ENCODE assay signal across 1 cellular context in the genomic region with DNA sequence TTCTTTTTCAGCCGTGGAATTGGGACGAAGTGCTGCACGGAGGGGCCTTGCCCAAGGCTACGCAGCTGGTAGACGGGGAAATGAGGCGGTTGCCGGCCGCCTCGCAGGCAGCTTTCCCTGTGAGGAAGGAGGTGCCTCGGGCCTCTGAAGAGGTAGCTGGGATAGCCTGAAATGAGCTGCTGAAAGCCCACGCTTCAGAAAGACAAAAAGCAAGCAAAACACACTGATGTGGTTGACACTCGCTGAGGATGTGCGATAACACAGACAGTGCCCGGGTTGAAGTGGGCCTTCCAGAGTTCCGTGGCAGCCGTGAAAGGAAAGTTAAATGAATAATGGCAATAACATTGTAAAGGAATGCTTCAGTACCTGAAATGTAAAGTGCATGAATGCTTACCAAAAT.
TF ChIP-seq lines count a peak whose summit lies in the region.

No MANE protein-coding gene starts in this region.

TF ChIP-seq in GM23338, 12 proteins besides CTCF, POLR2A, EP300 and RAD21 (continued from another document):
- TF ChIP-seq, protein P1, sequence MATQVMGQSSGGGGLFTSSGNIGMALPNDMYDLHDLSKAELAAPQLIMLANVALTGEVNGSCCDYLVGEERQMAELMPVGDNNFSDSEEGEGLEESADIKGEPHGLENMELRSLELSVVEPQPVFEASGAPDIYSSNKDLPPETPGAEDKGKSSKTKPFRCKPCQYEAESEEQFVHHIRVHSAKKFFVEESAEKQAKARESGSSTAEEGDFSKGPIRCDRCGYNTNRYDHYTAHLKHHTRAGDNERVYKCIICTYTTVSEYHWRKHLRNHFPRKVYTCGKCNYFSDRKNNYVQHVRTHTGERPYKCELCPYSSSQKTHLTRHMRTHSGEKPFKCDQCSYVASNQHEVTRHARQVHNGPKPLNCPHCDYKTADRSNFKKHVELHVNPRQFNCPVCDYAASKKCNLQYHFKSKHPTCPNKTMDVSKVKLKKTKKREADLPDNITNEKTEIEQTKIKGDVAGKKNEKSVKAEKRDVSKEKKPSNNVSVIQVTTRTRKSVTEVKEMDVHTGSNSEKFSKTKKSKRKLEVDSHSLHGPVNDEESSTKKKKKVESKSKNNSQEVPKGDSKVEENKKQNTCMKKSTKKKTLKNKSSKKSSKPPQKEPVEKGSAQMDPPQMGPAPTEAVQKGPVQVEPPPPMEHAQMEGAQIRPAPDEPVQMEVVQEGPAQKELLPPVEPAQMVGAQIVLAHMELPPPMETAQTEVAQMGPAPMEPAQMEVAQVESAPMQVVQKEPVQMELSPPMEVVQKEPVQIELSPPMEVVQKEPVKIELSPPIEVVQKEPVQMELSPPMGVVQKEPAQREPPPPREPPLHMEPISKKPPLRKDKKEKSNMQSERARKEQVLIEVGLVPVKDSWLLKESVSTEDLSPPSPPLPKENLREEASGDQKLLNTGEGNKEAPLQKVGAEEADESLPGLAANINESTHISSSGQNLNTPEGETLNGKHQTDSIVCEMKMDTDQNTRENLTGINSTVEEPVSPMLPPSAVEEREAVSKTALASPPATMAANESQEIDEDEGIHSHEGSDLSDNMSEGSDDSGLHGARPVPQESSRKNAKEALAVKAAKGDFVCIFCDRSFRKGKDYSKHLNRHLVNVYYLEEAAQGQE (IDR thresholded peaks at IDR 0.05; ENCODE audit: unreplicated experiment): no peak
- TF ChIP-seq, protein P2, sequence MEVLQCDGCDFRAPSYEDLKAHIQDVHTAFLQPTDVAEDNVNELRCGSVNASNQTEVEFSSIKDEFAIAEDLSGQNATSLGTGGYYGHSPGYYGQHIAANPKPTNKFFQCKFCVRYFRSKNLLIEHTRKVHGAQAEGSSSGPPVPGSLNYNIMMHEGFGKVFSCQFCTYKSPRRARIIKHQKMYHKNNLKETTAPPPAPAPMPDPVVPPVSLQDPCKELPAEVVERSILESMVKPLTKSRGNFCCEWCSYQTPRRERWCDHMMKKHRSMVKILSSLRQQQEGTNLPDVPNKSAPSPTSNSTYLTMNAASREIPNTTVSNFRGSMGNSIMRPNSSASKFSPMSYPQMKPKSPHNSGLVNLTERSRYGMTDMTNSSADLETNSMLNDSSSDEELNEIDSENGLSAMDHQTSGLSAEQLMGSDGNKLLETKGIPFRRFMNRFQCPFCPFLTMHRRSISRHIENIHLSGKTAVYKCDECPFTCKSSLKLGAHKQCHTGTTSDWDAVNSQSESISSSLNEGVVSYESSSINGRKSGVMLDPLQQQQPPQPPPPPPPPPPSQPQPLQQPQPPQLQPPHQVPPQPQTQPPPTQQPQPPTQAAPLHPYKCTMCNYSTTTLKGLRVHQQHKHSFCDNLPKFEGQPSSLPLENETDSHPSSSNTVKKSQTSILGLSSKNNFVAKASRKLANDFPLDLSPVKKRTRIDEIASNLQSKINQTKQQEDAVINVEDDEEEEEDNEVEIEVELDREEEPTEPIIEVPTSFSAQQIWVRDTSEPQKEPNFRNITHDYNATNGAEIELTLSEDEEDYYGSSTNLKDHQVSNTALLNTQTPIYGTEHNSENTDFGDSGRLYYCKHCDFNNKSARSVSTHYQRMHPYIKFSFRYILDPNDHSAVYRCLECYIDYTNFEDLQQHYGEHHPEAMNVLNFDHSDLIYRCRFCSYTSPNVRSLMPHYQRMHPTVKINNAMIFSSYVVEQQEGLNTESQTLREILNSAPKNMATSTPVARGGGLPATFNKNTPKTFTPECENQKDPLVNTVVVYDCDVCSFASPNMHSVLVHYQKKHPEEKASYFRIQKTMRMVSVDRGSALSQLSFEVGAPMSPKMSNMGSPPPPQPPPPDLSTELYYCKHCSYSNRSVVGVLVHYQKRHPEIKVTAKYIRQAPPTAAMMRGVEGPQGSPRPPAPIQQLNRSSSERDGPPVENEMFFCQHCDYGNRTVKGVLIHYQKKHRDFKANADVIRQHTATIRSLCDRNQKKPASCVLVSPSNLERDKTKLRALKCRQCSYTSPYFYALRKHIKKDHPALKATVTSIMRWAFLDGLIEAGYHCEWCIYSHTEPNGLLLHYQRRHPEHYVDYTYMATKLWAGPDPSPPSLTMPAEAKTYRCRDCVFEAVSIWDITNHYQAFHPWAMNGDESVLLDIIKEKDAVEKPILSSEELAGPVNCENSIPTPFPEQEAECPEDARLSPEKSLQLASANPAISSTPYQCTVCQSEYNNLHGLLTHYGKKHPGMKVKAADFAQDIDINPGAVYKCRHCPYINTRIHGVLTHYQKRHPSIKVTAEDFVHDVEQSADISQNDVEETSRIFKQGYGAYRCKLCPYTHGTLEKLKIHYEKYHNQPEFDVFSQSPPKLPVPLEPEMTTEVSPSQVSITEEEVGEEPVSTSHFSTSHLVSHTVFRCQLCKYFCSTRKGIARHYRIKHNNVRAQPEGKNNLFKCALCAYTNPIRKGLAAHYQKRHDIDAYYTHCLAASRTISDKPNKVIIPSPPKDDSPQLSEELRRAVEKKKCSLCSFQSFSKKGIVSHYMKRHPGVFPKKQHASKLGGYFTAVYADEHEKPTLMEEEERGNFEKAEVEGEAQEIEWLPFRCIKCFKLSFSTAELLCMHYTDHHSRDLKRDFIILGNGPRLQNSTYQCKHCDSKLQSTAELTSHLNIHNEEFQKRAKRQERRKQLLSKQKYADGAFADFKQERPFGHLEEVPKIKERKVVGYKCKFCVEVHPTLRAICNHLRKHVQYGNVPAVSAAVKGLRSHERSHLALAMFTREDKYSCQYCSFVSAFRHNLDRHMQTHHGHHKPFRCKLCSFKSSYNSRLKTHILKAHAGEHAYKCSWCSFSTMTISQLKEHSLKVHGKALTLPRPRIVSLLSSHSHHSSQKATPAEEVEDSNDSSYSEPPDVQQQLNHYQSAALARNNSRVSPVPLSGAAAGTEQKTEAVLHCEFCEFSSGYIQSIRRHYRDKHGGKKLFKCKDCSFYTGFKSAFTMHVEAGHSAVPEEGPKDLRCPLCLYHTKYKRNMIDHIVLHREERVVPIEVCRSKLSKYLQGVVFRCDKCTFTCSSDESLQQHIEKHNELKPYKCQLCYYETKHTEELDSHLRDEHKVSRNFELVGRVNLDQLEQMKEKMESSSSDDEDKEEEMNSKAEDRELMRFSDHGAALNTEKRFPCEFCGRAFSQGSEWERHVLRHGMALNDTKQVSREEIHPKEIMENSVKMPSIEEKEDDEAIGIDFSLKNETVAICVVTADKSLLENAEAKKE (CRISPR knock-in tag; IDR thresholded peaks at IDR 0.05): no peak
